1 cellular context compared by ENCODE assay signal in genomic region chr19:58554494-58555368, GRCh38.
A peak's percentile ranks its signal among the peaks of the same experiment; 100 is the strongest.
TF ChIP-seq lines count a peak whose summit lies in the region.

CHMP2A (minus strand) TSS chr19:58555105; CDS start chr19:58554212, 893 bp downstream.

TF ChIP-seq in HepG2, 621 proteins besides CTCF, POLR2A, EP300 and RAD21 (continued from another document and continues in another):
- no peak for TF ChIP-seq ZNF318 (CRISPR knock-in tag; IDR thresholded peaks at IDR 0.05)
- TF ChIP-seq ZNF230 (CRISPR knock-in tag; IDR thresholded peaks at IDR 0.05): no peak
- TF ChIP-seq CENPT (CRISPR knock-in tag; IDR thresholded peaks at IDR 0.05; ENCODE audit: low read depth): no peak; the same call in 1 of the 2 replicates
- no peak for TF ChIP-seq ZNF75D (CRISPR knock-in tag; IDR thresholded peaks at IDR 0.05; ENCODE audit: borderline replicate concordance)
- TF ChIP-seq YEATS2 (CRISPR knock-in tag; IDR thresholded peaks at IDR 0.05; ENCODE audit: borderline replicate concordance): peak; percentile 64; the same call in 1 of the 2 replicates
- TF ChIP-seq, protein P1, sequence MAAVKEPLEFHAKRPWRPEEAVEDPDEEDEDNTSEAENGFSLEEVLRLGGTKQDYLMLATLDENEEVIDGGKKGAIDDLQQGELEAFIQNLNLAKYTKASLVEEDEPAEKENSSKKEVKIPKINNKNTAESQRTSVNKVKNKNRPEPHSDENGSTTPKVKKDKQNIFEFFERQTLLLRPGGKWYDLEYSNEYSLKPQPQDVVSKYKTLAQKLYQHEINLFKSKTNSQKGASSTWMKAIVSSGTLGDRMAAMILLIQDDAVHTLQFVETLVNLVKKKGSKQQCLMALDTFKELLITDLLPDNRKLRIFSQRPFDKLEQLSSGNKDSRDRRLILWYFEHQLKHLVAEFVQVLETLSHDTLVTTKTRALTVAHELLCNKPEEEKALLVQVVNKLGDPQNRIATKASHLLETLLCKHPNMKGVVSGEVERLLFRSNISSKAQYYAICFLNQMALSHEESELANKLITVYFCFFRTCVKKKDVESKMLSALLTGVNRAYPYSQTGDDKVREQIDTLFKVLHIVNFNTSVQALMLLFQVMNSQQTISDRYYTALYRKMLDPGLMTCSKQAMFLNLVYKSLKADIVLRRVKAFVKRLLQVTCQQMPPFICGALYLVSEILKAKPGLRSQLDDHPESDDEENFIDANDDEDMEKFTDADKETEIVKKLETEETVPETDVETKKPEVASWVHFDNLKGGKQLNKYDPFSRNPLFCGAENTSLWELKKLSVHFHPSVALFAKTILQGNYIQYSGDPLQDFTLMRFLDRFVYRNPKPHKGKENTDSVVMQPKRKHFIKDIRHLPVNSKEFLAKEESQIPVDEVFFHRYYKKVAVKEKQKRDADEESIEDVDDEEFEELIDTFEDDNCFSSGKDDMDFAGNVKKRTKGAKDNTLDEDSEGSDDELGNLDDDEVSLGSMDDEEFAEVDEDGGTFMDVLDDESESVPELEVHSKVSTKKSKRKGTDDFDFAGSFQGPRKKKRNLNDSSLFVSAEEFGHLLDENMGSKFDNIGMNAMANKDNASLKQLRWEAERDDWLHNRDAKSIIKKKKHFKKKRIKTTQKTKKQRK (IDR thresholded peaks at IDR 0.05; ENCODE audit: low read length): no peak
- TF ChIP-seq ZFAT (CRISPR knock-in tag; conservative IDR thresholded peaks at IDR 0.05): no peak
- TF ChIP-seq RNF2 (conservative IDR thresholded peaks at IDR 0.05; ENCODE audit: low read depth): no peak
- TF ChIP-seq PPARG (CRISPR knock-in tag; conservative IDR thresholded peaks at IDR 0.05): no peak
- no peak for TF ChIP-seq ZNF235 (CRISPR knock-in tag; IDR thresholded peaks at IDR 0.05; ENCODE audit: borderline replicate concordance)
- TF ChIP-seq IKZF5 (CRISPR knock-in tag; IDR thresholded peaks at IDR 0.05): no peak
- TF ChIP-seq SP140L (CRISPR knock-in tag; IDR thresholded peaks at IDR 0.05; ENCODE audit: borderline replicate concordance): no peak
- no peak for TF ChIP-seq ZNF460 (CRISPR knock-in tag; IDR thresholded peaks at IDR 0.05; ENCODE audit: borderline replicate concordance)
- peak; percentile 38; the same call in 1 of the 2 replicates for TF ChIP-seq SP5 (CRISPR knock-in tag; IDR thresholded peaks at IDR 0.05; ENCODE audit: borderline replicate concordance, low read depth)
- TF ChIP-seq ZNF776 (CRISPR knock-in tag; IDR thresholded peaks at IDR 0.05): no peak
- no peak for TF ChIP-seq ETV6 (CRISPR knock-in tag; conservative IDR thresholded peaks at IDR 0.05)
- no peak for TF ChIP-seq FOXC1 (CRISPR knock-in tag; IDR thresholded peaks at IDR 0.05; ENCODE audit: borderline replicate concordance)
- 0 out of 2 replicates have a peak, but pooled peaks have one; percentile 60 for TF ChIP-seq ZNF34 (CRISPR knock-in tag; IDR thresholded peaks at IDR 0.05; ENCODE audit: borderline replicate concordance)
- TF ChIP-seq U2AF2 (IDR thresholded peaks at IDR 0.05; ENCODE audit: low read depth, low read length): no peak
- TF ChIP-seq TARDBP (CRISPR knock-in tag; IDR thresholded peaks at IDR 0.05): no peak
- TF ChIP-seq SIN3A (IDR thresholded peaks at IDR 0.05; ENCODE audit: borderline replicate concordance, low read depth, low read length): peak; percentile 77; the same call in 1 of the 2 replicates
- no peak for TF ChIP-seq SMARCE1 (IDR thresholded peaks at IDR 0.05; ENCODE audit: borderline replicate concordance)
- no peak for TF ChIP-seq NCOA1 (CRISPR knock-in tag; IDR thresholded peaks at IDR 0.05)
- no peak for TF ChIP-seq SCMH1 (CRISPR knock-in tag; IDR thresholded peaks at IDR 0.05; ENCODE audit: borderline replicate concordance)
- no peak for TF ChIP-seq ZSCAN12 (CRISPR knock-in tag; IDR thresholded peaks at IDR 0.05)
- no peak for TF ChIP-seq MATR3 (CRISPR knock-in tag; IDR thresholded peaks at IDR 0.05)
- TF ChIP-seq ZNF619 (CRISPR knock-in tag; IDR thresholded peaks at IDR 0.05): peak; percentile 42; the same call in 1 of the 2 replicates
- peak; percentile 45; the same call in 1 of the 2 replicates for TF ChIP-seq ELF3 (CRISPR knock-in tag; IDR thresholded peaks at IDR 0.05)
- TF ChIP-seq CBX5 (CRISPR knock-in tag; IDR thresholded peaks at IDR 0.05; ENCODE audit: borderline replicate concordance): peak; percentile 16; the same call in 1 of the 2 replicates
- TF ChIP-seq HMG20A (CRISPR knock-in tag; IDR thresholded peaks at IDR 0.05; ENCODE audit: borderline replicate concordance): no peak
- peak; percentile 10 for TF ChIP-seq TBX2 (CRISPR knock-in tag; IDR thresholded peaks at IDR 0.05; ENCODE audit: borderline replicate concordance)
- TF ChIP-seq MTA3 (CRISPR knock-in tag; IDR thresholded peaks at IDR 0.05): no peak
- TF ChIP-seq BRCA1 (CRISPR knock-in tag; IDR thresholded peaks at IDR 0.05): no peak
- TF ChIP-seq ARID2 (CRISPR knock-in tag; IDR thresholded peaks at IDR 0.05; ENCODE audit: borderline replicate concordance): no peak
- no peak for TF ChIP-seq ZNF343 (CRISPR knock-in tag; IDR thresholded peaks at IDR 0.05)
- no peak for TF ChIP-seq ATF6 (CRISPR knock-in tag; conservative IDR thresholded peaks at IDR 0.05)
- TF ChIP-seq SYNCRIP (IDR thresholded peaks at IDR 0.05; ENCODE audit: insufficient read depth, low read depth, low read length): no peak
- peak; percentile 64; the same call in 1 of the 2 replicates for TF ChIP-seq HDAC1 (CRISPR knock-in tag; IDR thresholded peaks at IDR 0.05)
- TF ChIP-seq ZNF766 (CRISPR knock-in tag; IDR thresholded peaks at IDR 0.05; ENCODE audit: borderline replicate concordance): no peak
- TF ChIP-seq ZBTB7B (CRISPR knock-in tag; IDR thresholded peaks at IDR 0.05): no peak
- TF ChIP-seq, protein P2, sequence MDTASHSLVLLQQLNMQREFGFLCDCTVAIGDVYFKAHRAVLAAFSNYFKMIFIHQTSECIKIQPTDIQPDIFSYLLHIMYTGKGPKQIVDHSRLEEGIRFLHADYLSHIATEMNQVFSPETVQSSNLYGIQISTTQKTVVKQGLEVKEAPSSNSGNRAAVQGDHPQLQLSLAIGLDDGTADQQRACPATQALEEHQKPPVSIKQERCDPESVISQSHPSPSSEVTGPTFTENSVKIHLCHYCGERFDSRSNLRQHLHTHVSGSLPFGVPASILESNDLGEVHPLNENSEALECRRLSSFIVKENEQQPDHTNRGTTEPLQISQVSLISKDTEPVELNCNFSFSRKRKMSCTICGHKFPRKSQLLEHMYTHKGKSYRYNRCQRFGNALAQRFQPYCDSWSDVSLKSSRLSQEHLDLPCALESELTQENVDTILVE (CRISPR knock-in tag; IDR thresholded peaks at IDR 0.05): peak; percentile 99
- TF ChIP-seq RBM22 (optimal IDR thresholded peaks at IDR 0.05; ENCODE audit: low read length): no peak
- no peak for TF ChIP-seq ZNF414 (CRISPR knock-in tag; IDR thresholded peaks at IDR 0.05)
- TF ChIP-seq ZBTB1 (CRISPR knock-in tag; IDR thresholded peaks at IDR 0.05; ENCODE audit: borderline replicate concordance): no peak
- TF ChIP-seq SMYD3 (CRISPR knock-in tag; IDR thresholded peaks at IDR 0.05): no peak
- no peak for TF ChIP-seq ZBTB20 (CRISPR knock-in tag; IDR thresholded peaks at IDR 0.05; ENCODE audit: borderline replicate concordance, low read depth)
- peak; percentile 76 for TF ChIP-seq HNRNPLL (IDR thresholded peaks at IDR 0.05; ENCODE audit: low read depth, low read length, poor library complexity, severe bottlenecking)
- TF ChIP-seq ZNF747 (CRISPR knock-in tag; IDR thresholded peaks at IDR 0.05; ENCODE audit: borderline replicate concordance): 0 out of 2 replicates have a peak, but pooled peaks have one; percentile 13
- no peak for TF ChIP-seq MLX (CRISPR knock-in tag; IDR thresholded peaks at IDR 0.05)
- TF ChIP-seq ZSCAN30 (CRISPR knock-in tag; IDR thresholded peaks at IDR 0.05): no peak
- no peak for TF ChIP-seq ZFP36L2 (CRISPR knock-in tag; IDR thresholded peaks at IDR 0.05)
- TF ChIP-seq ZNF3 (CRISPR knock-in tag; IDR thresholded peaks at IDR 0.05): no peak
- no peak for TF ChIP-seq ZSCAN31 (CRISPR knock-in tag; IDR thresholded peaks at IDR 0.05; ENCODE audit: low read depth)
- no peak for TF ChIP-seq ZNF12 (CRISPR knock-in tag; IDR thresholded peaks at IDR 0.05)
- TF ChIP-seq ZFYVE20 (CRISPR knock-in tag; IDR thresholded peaks at IDR 0.05; ENCODE audit: borderline replicate concordance, low read depth): no peak
- TF ChIP-seq JDP2 (CRISPR knock-in tag; IDR thresholded peaks at IDR 0.05; ENCODE audit: borderline replicate concordance): no peak
- no peak for TF ChIP-seq ZNF878 (CRISPR knock-in tag; IDR thresholded peaks at IDR 0.05)
